Comparison of ENCODE assay signal across 1 cellular context in the genomic region with DNA sequence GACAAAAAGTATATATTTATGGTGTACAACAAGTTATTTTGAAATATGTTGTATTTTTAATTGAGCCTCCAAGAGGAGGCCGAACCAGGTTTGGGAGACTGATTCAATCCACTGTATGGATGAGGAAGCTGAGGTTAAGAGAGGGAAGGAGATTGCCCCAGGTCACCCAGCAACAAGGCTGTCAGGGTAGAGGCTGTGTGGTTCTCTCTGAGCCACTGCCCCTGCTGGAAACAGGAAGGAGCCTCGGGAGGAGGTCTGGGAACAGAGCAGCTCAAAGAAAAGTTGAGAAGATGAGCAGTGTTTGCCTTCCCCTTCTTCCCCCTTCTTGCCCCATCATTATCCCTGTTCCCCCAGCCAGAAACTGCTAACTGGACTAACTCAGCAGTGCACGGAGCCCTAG.
TF ChIP-seq lines count a peak whose summit lies in the region.

No MANE protein-coding gene starts in this region.

TF ChIP-seq in WTC11, 78 proteins besides CTCF, POLR2A, EP300 and RAD21:
- TF ChIP-seq, protein P1, sequence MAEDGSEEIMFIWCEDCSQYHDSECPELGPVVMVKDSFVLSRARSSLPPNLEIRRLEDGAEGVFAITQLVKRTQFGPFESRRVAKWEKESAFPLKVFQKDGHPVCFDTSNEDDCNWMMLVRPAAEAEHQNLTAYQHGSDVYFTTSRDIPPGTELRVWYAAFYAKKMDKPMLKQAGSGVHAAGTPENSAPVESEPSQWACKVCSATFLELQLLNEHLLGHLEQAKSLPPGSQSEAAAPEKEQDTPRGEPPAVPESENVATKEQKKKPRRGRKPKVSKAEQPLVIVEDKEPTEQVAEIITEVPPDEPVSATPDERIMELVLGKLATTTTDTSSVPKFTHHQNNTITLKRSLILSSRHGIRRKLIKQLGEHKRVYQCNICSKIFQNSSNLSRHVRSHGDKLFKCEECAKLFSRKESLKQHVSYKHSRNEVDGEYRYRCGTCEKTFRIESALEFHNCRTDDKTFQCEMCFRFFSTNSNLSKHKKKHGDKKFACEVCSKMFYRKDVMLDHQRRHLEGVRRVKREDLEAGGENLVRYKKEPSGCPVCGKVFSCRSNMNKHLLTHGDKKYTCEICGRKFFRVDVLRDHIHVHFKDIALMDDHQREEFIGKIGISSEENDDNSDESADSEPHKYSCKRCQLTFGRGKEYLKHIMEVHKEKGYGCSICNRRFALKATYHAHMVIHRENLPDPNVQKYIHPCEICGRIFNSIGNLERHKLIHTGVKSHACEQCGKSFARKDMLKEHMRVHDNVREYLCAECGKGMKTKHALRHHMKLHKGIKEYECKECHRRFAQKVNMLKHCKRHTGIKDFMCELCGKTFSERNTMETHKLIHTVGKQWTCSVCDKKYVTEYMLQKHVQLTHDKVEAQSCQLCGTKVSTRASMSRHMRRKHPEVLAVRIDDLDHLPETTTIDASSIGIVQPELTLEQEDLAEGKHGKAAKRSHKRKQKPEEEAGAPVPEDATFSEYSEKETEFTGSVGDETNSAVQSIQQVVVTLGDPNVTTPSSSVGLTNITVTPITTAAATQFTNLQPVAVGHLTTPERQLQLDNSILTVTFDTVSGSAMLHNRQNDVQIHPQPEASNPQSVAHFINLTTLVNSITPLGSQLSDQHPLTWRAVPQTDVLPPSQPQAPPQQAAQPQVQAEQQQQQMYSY (CRISPR knock-in tag; IDR thresholded peaks at IDR 0.05) = no peak
- no peak for TF ChIP-seq ZNF121 (CRISPR knock-in tag; IDR thresholded peaks at IDR 0.05)
- TF ChIP-seq, protein P2, sequence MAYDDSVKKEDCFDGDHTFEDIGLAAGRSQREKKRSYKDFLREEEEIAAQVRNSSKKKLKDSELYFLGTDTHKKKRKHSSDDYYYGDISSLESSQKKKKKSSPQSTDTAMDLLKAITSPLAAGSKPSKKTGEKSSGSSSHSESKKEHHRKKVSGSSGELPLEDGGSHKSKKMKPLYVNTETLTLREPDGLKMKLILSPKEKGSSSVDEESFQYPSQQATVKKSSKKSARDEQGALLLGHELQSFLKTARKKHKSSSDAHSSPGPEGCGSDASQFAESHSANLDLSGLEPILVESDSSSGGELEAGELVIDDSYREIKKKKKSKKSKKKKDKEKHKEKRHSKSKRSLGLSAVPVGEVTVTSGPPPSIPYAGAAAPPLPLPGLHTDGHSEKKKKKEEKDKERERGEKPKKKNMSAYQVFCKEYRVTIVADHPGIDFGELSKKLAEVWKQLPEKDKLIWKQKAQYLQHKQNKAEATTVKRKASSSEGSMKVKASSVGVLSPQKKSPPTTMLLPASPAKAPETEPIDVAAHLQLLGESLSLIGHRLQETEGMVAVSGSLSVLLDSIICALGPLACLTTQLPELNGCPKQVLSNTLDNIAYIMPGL (CRISPR knock-in tag; IDR thresholded peaks at IDR 0.05) = no peak
- no peak for TF ChIP-seq SMAD4 (CRISPR knock-in tag; IDR thresholded peaks at IDR 0.05)
- no peak for TF ChIP-seq NFATC4 (CRISPR knock-in tag; IDR thresholded peaks at IDR 0.05)
- TF ChIP-seq, protein P3, sequence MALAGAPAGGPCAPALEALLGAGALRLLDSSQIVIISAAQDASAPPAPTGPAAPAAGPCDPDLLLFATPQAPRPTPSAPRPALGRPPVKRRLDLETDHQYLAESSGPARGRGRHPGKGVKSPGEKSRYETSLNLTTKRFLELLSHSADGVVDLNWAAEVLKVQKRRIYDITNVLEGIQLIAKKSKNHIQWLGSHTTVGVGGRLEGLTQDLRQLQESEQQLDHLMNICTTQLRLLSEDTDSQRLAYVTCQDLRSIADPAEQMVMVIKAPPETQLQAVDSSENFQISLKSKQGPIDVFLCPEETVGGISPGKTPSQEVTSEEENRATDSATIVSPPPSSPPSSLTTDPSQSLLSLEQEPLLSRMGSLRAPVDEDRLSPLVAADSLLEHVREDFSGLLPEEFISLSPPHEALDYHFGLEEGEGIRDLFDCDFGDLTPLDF (CRISPR knock-in tag; IDR thresholded peaks at IDR 0.05) = no peak
- TF ChIP-seq CREB1 (CRISPR knock-in tag; IDR thresholded peaks at IDR 0.05) = no peak
- TF ChIP-seq, protein P4, sequence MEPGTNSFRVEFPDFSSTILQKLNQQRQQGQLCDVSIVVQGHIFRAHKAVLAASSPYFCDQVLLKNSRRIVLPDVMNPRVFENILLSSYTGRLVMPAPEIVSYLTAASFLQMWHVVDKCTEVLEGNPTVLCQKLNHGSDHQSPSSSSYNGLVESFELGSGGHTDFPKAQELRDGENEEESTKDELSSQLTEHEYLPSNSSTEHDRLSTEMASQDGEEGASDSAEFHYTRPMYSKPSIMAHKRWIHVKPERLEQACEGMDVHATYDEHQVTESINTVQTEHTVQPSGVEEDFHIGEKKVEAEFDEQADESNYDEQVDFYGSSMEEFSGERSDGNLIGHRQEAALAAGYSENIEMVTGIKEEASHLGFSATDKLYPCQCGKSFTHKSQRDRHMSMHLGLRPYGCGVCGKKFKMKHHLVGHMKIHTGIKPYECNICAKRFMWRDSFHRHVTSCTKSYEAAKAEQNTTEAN (CRISPR knock-in tag; IDR thresholded peaks at IDR 0.05) = no peak
- no peak for TF ChIP-seq FOXK1 (CRISPR knock-in tag; IDR thresholded peaks at IDR 0.05)
